Comparison of ENCODE assay signal across 20 cellular contexts in genomic region chr20:51398552-51398951, GRCh38.
DNase-seq lines count a peak whose midpoint lies in the region; ATAC-seq and TF ChIP-seq lines count a peak whose summit lies in the region.
"Had no signal": no experiment of that assay in that cellular context is flagged by ENCODE, and none has a peak within 500 bp of the region (broad histone marks: within the 10 kb centered on the region; RNA-seq: fewer than 3 reads in every experiment).

No MANE protein-coding gene starts in this region.

- CTCF ChIA-PET in mammary epithelial cell (lab: Charles Lee; ENCODE audit: low non-redundant PET), result interaction anchor here (0.9 kb wide), 1 partner anchor 30 kb away, joined by 3 read pairs; no protein-coding TSS in a partner anchor

- peaks cover 52% of the 10 kb centered on the region for H3K4me1 ChIP-seq in OCI-LY3 (ENCODE audit: low read length)
- no peaks in the 10 kb centered on the region for H3K4me1 ChIP-seq in mammary epithelial cell (ENCODE audit: insufficient read depth, low read length)
- H3K4me1 ChIP-seq: SJSA1 had no signal

- no peak for DNase-seq in activated T-cell treated with anti-CD3 and anti-CD28 coated beads, Interleukin-2, amount 50 U/mL, for 72 hours
- no peak for DNase-seq in activated T-cell treated with anti-CD3 and anti-CD28 coated beads for 4 hours
- DNase-seq in activated naive CD8-positive, alpha-beta T cell treated with anti-CD3 and anti-CD28 coated beads, Interleukin-2, amount 50 U/mL, for 24 hours, result no peak
- DNase-seq in natural killer cell treated with Interleukin-12 subunit alpha and Interleukin-12 subunit beta and Interleukin-15 and Interleukin-18, amount 100 ng/mL, for 72 hours (ENCODE audit: low spot score), result no peak
- no peak for DNase-seq in mammary epithelial cell
- DNase-seq in occipital lobe (lab: John Stamatoyannopoulos, UW), result no peak
- DNase-seq: DMS79 treated with DMSO at 0.1 percent for 48 hours; head of caudate nucleus; left colon; midbrain; NCI-H1048; NCI-H446; stimulated activated naive CD4-positive, alpha-beta T cell; tibial artery had no signal

- H3K9me3 Mint-ChIP-seq in activated T-cell treated with anti-CD3 and anti-CD28 coated beads, Interleukin-2, amount 50 U/mL, for 72 hours, result no peaks in the 10 kb centered on the region
- H3K9me3 Mint-ChIP-seq in activated naive CD8-positive, alpha-beta T cell treated with anti-CD3 and anti-CD28 coated beads, Interleukin-2, amount 50 U/mL, for 24 hours, result no peaks in the 10 kb centered on the region
- no peaks in the 10 kb centered on the region for H3K9me3 Mint-ChIP-seq in natural killer cell treated with Interleukin-12 subunit alpha and Interleukin-12 subunit beta and Interleukin-15 and Interleukin-18, amount 100 ng/mL, for 72 hours
- H3K9me3 Mint-ChIP-seq: neural progenitor cell, WTC11 had no signal

- H3K79me2 ChIP-seq in OCI-LY3 (ENCODE audit: low read length), result peaks cover 40% of the 10 kb centered on the region
- no peaks in the 10 kb centered on the region for H3K79me2 ChIP-seq in mammary epithelial cell (ENCODE audit: insufficient read depth, low read length)

- H3K4me3 Mint-ChIP-seq in activated T-cell treated with anti-CD3 and anti-CD28 coated beads, Interleukin-2, amount 50 U/mL, for 72 hours, result peak overlapping the region; percentile 77 to 87
- H3K4me3 Mint-ChIP-seq in activated naive CD8-positive, alpha-beta T cell treated with anti-CD3 and anti-CD28 coated beads, Interleukin-2, amount 50 U/mL, for 24 hours, result no peak overlapping the region
- peak overlapping the region; percentile 92 for H3K4me3 Mint-ChIP-seq in natural killer cell treated with Interleukin-12 subunit alpha and Interleukin-12 subunit beta and Interleukin-15 and Interleukin-18, amount 100 ng/mL, for 72 hours
- H3K4me3 Mint-ChIP-seq: neural progenitor cell, WTC11 had no signal

- H3K36me3 ChIP-seq in OCI-LY3 (replicated peaks; ENCODE audit: low read depth, low read length) (peaks cover 66% of the 10 kb centered on the region), mammary epithelial cell (ENCODE audit: insufficient read depth, low read length) (no peaks in the 10 kb centered on the region)
- H3K36me3 ChIP-seq: neural progenitor cell, SJSA1, tibial artery had no signal

- H3K9me3 ChIP-seq in OCI-LY3 (ENCODE audit: insufficient read depth, low read length), result no peaks in the 10 kb centered on the region
- H3K9me3 ChIP-seq in mammary epithelial cell (replicated peaks; ENCODE audit: insufficient read depth, low read length), result no peaks in the 10 kb centered on the region
- H3K9me3 ChIP-seq: SJSA1, tibial artery had no signal

- TF ChIP-seq CTCF in OCI-LY3 (IDR thresholded peaks at IDR 0.05; ENCODE audit: low read depth, low read length) (no peak), mammary epithelial cell (conservative IDR thresholded peaks at IDR 0.05 in 1 of 2, IDR thresholded peaks at IDR 0.05 in 1 of 2; ENCODE audit: extremely low read depth in 1 of 2, insufficient read depth in 1 of 2, low read depth in 1 of 2, low read length in 2 of 2) (no peak)

- H3K27me3 ChIP-seq in OCI-LY3 (ENCODE audit: low read depth, low read length), result no peaks in the 10 kb centered on the region
- no peaks in the 10 kb centered on the region for H3K27me3 ChIP-seq in mammary epithelial cell (ENCODE audit: insufficient read depth, low read length)
- H3K27me3 ChIP-seq: neural progenitor cell, SJSA1, tibial artery had no signal

- H3K27ac ChIP-seq in OCI-LY3 (ENCODE audit: low read length) (0 out of 2 replicates have a peak overlapping the region, but pooled peaks have one; percentile 88), mammary epithelial cell (ENCODE audit: insufficient read depth, low read depth, low read length) (no peak overlapping the region)
- H3K27ac ChIP-seq: neural progenitor cell, SJSA1, tibial artery had no signal

- BruUV-seq in mammary epithelial cell (replicated peaks; lab: Mats Ljungman, UMichigan), result no TSS peak

- H3K9ac ChIP-seq in OCI-LY3 (ENCODE audit: low read length) (no peak overlapping the region), mammary epithelial cell (ENCODE audit: insufficient read depth, low read length) (no peak overlapping the region)
- H3K9ac ChIP-seq: neural progenitor cell had no signal

- H3K4me3 ChIP-seq in OCI-LY3 (ENCODE audit: low read length), result no peak overlapping the region
- no peak overlapping the region for H3K4me3 ChIP-seq in mammary epithelial cell (replicated peaks in 1 of 3; ENCODE audit: insufficient read depth in 1 of 3, low read depth in 2 of 3, low read length in 3 of 3)
- H3K4me3 ChIP-seq: neural progenitor cell, SJSA1, tibial artery had no signal

- H3K27me3 Mint-ChIP-seq in activated T-cell treated with anti-CD3 and anti-CD28 coated beads, Interleukin-2, amount 50 U/mL, for 72 hours (ENCODE audit: low read depth), result no peaks in the 10 kb centered on the region
- H3K27me3 Mint-ChIP-seq in activated naive CD8-positive, alpha-beta T cell treated with anti-CD3 and anti-CD28 coated beads, Interleukin-2, amount 50 U/mL, for 24 hours, result no peaks in the 10 kb centered on the region
- H3K27me3 Mint-ChIP-seq in natural killer cell treated with Interleukin-12 subunit alpha and Interleukin-12 subunit beta and Interleukin-15 and Interleukin-18, amount 100 ng/mL, for 72 hours, result no peaks in the 10 kb centered on the region
- H3K27me3 Mint-ChIP-seq: progenitor cell of endocrine pancreas had no signal

- 78% methylated on average over 4 of the region's 4 CpGs for WGBS in mammary epithelial cell (ENCODE audit: low coverage, missing lambda C conversion rate)

- H4K20me1 ChIP-seq in OCI-LY3 (ENCODE audit: insufficient read depth, low read length), result no peaks in the 10 kb centered on the region
- H4K20me1 ChIP-seq in mammary epithelial cell (ENCODE audit: insufficient read depth, low read length), result no peaks in the 10 kb centered on the region

- no peak overlapping the region for H2AFZ ChIP-seq in OCI-LY3 (ENCODE audit: low read depth, low read length)
- no peak overlapping the region for H2AFZ ChIP-seq in mammary epithelial cell (ENCODE audit: low read depth, low read length)
- H2AFZ ChIP-seq: neural progenitor cell had no signal

- in situ Hi-C loops in mammary epithelial cell (cut with MboI; ENCODE audit: low sequenced_read_pairs in 2 of 2), result no loop called here

- intact Hi-C loops in mammary epithelial cell (cut with micrococcal nuclease), result no loop called here

- dilution Hi-C loops in mammary epithelial cell (cut with HindIII; ENCODE audit: low sequenced_read_pairs), result no loop called here

- H3K4me1 Mint-ChIP-seq in activated T-cell treated with anti-CD3 and anti-CD28 coated beads, Interleukin-2, amount 50 U/mL, for 72 hours (ENCODE audit: low read depth), result peaks cover 62% of the 10 kb centered on the region
- peaks cover 61% of the 10 kb centered on the region for H3K4me1 Mint-ChIP-seq in activated naive CD8-positive, alpha-beta T cell treated with anti-CD3 and anti-CD28 coated beads, Interleukin-2, amount 50 U/mL, for 24 hours
- peaks cover 73 to 82% of the 10 kb centered on the region in 2 donors for H3K4me1 Mint-ChIP-seq in natural killer cell treated with Interleukin-12 subunit alpha and Interleukin-12 subunit beta and Interleukin-15 and Interleukin-18, amount 100 ng/mL, for 72 hours (ENCODE audit: low read depth in 2 of 2)

- H3K27ac Mint-ChIP-seq in activated T-cell treated with anti-CD3 and anti-CD28 coated beads, Interleukin-2, amount 50 U/mL, for 72 hours, result peak overlapping the region; percentile 97
- H3K27ac Mint-ChIP-seq in activated naive CD8-positive, alpha-beta T cell treated with anti-CD3 and anti-CD28 coated beads, Interleukin-2, amount 50 U/mL, for 24 hours, result peak overlapping the region; percentile 96
- peak overlapping the region; percentile 92 to 98 for H3K27ac Mint-ChIP-seq in natural killer cell treated with Interleukin-12 subunit alpha and Interleukin-12 subunit beta and Interleukin-15 and Interleukin-18, amount 100 ng/mL, for 72 hours
- H3K27ac Mint-ChIP-seq: progenitor cell of endocrine pancreas, WTC11 had no signal

- no peak overlapping the region for H3K4me2 ChIP-seq in OCI-LY3 (ENCODE audit: low read length)
- no peak overlapping the region for H3K4me2 ChIP-seq in mammary epithelial cell (ENCODE audit: insufficient read depth, low read depth, low read length)
- H3K4me2 ChIP-seq: neural progenitor cell had no signal

- ATAC-seq in activated T-cell treated with anti-CD3 and anti-CD28 coated beads, Interleukin-2, amount 50 U/mL, for 72 hours (replicated peaks in 1 of 2), result no peak
- no peak for ATAC-seq in activated naive CD8-positive, alpha-beta T cell treated with anti-CD3 and anti-CD28 coated beads, Interleukin-2, amount 50 U/mL, for 24 hours
- ATAC-seq in natural killer cell treated with Interleukin-12 subunit alpha and Interleukin-12 subunit beta and Interleukin-15 and Interleukin-18, amount 100 ng/mL, for 72 hours, result no peak
- ATAC-seq in GM19455 (IDR thresholded peaks at IDR 0.05; ENCODE audit: unreplicated experiment), result no peak
- ATAC-seq: left colon, WTC11 had no signal

- H3K36me3 Mint-ChIP-seq in activated T-cell treated with anti-CD3 and anti-CD28 coated beads, Interleukin-2, amount 50 U/mL, for 72 hours (ENCODE audit: insufficient read depth in 2 of 2), result peaks cover 21 to 40% of the 10 kb centered on the region in 2 donors
- H3K36me3 Mint-ChIP-seq in activated naive CD8-positive, alpha-beta T cell treated with anti-CD3 and anti-CD28 coated beads, Interleukin-2, amount 50 U/mL, for 24 hours (ENCODE audit: low read depth), result peaks cover 66% of the 10 kb centered on the region
- peaks cover 35% of the 10 kb centered on the region for H3K36me3 Mint-ChIP-seq in natural killer cell treated with Interleukin-12 subunit alpha and Interleukin-12 subunit beta and Interleukin-15 and Interleukin-18, amount 100 ng/mL, for 72 hours
- H3K36me3 Mint-ChIP-seq: neural progenitor cell, WTC11 had no signal
